19 cellular contexts compared by ENCODE assay signal in genomic region chr10:100537475-100537874, GRCh38. TPM values are rescaled to one million over a fixed set of nuclear protein-coding genes. Genes with fewer than 3 reads are reported as not detected.
A peak's percentile ranks its signal among the peaks of the same experiment; 100 is the strongest.
DNase-seq lines count a peak whose midpoint lies in the region; ATAC-seq, FAIRE-seq and TF ChIP-seq lines count a peak whose summit lies in the region.
"Had no signal": no experiment of that assay in that cellular context is flagged by ENCODE, and none has a peak within 500 bp of the region (broad histone marks: within the 10 kb centered on the region; RNA-seq: fewer than 3 reads in every experiment).

No MANE protein-coding gene starts in this region.

- H3K9me1 ChIP-seq in endothelial cell of umbilical vein (replicated peaks; ENCODE audit: control insufficient read depth, extremely low read depth, insufficient read depth, low read length) = no peaks in the 10 kb centered on the region

- no peak for FAIRE-seq in endothelial cell of umbilical vein (lab: Jason Lieb, UNC)
- FAIRE-seq: D721Med, H54 had no signal

- H3K4me2 ChIP-seq in Karpas-422 (ENCODE audit: low read depth, low read length, poor library complexity, severe bottlenecking) (peak overlapping the region; percentile 97), endothelial cell of umbilical vein (ENCODE audit: insufficient read depth, low read length) (peak overlapping the region; percentile 12), skeletal muscle satellite cell (ENCODE audit: low read length) (peak overlapping the region; percentile 94)

- CTCF ChIA-PET in endothelial cell of umbilical vein (lab: Charles Lee) = interaction anchor here (1.1 kb wide), 1 partner anchor 19 kb away, joined by 5 read pairs; no protein-coding TSS in a partner anchor

- H3K9ac ChIP-seq in Karpas-422 (ENCODE audit: low read length) = peak overlapping the region; percentile 83; the same call in 1 of the 2 replicates
- H3K9ac ChIP-seq in endothelial cell of umbilical vein (replicated peaks; ENCODE audit: extremely low read depth, insufficient read depth, low read length) = no peak overlapping the region
- H3K9ac ChIP-seq in skeletal muscle satellite cell (ENCODE audit: low read depth, low read length) = no peak overlapping the region

- H3K9me3 ChIP-seq in Karpas-422 (ENCODE audit: low read length) (no peaks in the 10 kb centered on the region), endothelial cell of umbilical vein (replicated peaks; ENCODE audit: control insufficient read depth, insufficient read depth, low read length) (no peaks in the 10 kb centered on the region), skeletal muscle satellite cell (replicated peaks; ENCODE audit: low read length) (no peaks in the 10 kb centered on the region)
- H3K9me3 ChIP-seq: sigmoid colon, testis had no signal

- H3K4me3 Mint-ChIP-seq in activated naive CD4-positive, alpha-beta T cell treated with anti-CD3 and anti-CD28 coated beads, Interleukin-2, amount 50 U/mL, for 24 hours = no peak overlapping the region
- H3K4me3 Mint-ChIP-seq in activated T-helper 1 cell treated with anti-CD3 and anti-CD28 coated beads, Interleukin-12 subunit alpha, Interleukin-12 subunit beta, Interleukin-2, Interleukin-4 antibody, amounts not matched to agents 30 ng/mL and 10 ng/mL and 1 ng/mL, durations not matched to agents 14 hours and 24 hours and 36 hours = no peak overlapping the region

- POLR2A ChIA-PET in endothelial cell of umbilical vein (lab: Charles Lee) = no interaction called here

- ATAC-seq in GM21381 (IDR thresholded peaks at IDR 0.05; ENCODE audit: unreplicated experiment) = no peak
- no peak for ATAC-seq in Right ventricle myocardium superior (ENCODE audit: poor library complexity)
- ATAC-seq: left colon, Panc1 had no signal

- peaks cover 23% of the 10 kb centered on the region for H3K4me1 ChIP-seq in Karpas-422 (ENCODE audit: low read length)
- H3K4me1 ChIP-seq in endothelial cell of umbilical vein (ENCODE audit: control insufficient read depth, extremely low read depth, insufficient read depth, low read length) = peaks cover 17% of the 10 kb centered on the region
- H3K4me1 ChIP-seq in skeletal muscle satellite cell (ENCODE audit: control insufficient read depth, insufficient read depth, low read length) = peaks cover 23% of the 10 kb centered on the region

- H3K9me3 Mint-ChIP-seq in activated naive CD4-positive, alpha-beta T cell treated with anti-CD3 and anti-CD28 coated beads, Interleukin-2, amount 50 U/mL, for 24 hours = no peaks in the 10 kb centered on the region
- H3K9me3 Mint-ChIP-seq in activated T-helper 1 cell treated with anti-CD3 and anti-CD28 coated beads, Interleukin-12 subunit alpha, Interleukin-12 subunit beta, Interleukin-2, Interleukin-4 antibody, amounts not matched to agents 30 ng/mL and 10 ng/mL and 1 ng/mL, durations not matched to agents 14 hours and 24 hours and 36 hours = no peaks in the 10 kb centered on the region

- H2AFZ ChIP-seq in Karpas-422 (ENCODE audit: low read length) = no peak overlapping the region
- H2AFZ ChIP-seq in endothelial cell of umbilical vein (ENCODE audit: low read depth, low read length) = no peak overlapping the region

- no peak for TF ChIP-seq POLR2A in endothelial cell of umbilical vein (IDR thresholded peaks at IDR 0.05; ENCODE audit: low read depth, low read length)

- H3K9me2 ChIP-seq in Karpas-422 (replicated peaks; ENCODE audit: insufficient read depth, low read length) = no peaks in the 10 kb centered on the region

- H3K36me3 ChIP-seq in Karpas-422 (ENCODE audit: insufficient read depth, low read length) = peaks cover 30% of the 10 kb centered on the region; the same call in 1 of the 2 replicates
- H3K36me3 ChIP-seq in endothelial cell of umbilical vein (ENCODE audit: control insufficient read depth in 2 of 2, extremely low read depth in 1 of 2, insufficient read depth in 2 of 2, low read length in 2 of 2) = peaks cover 2 to 10% of the 10 kb centered on the region in 2 experiments
- H3K36me3 ChIP-seq in skeletal muscle satellite cell (ENCODE audit: insufficient read depth, low read length) = peaks cover 28% of the 10 kb centered on the region

- no peak for DNase-seq in activated naive CD4-positive, alpha-beta T cell treated with anti-CD3 and anti-CD28 coated beads, Interleukin-2, amount 50 U/mL, for 16 hours
- DNase-seq in Karpas-422 = no peak
- no peak for DNase-seq in endothelial cell of umbilical vein (ENCODE audit: low read depth, low spot score)
- DNase-seq in Right ventricle myocardium superior = no peak
- DNase-seq in activated T-helper 1 cell treated with anti-CD3 and anti-CD28 coated beads, Interleukin-12 subunit alpha, Interleukin-12 subunit beta, Interleukin-2, Interleukin-4 antibody, amounts not matched to agents 30 ng/mL and 10 ng/mL and 1 ng/mL, durations not matched to agents 14 hours and 24 hours and 36 hours (ENCODE audit: low spot score) = no peak
- DNase-seq: effector memory CD4-positive, alpha-beta T cell; GF-D8; left colon; NCI-H1105 treated with DMSO at 0.1 percent for 48 hours; nucleus accumbens; sigmoid colon; stimulated activated CD4-positive, alpha-beta T cell treated with anti-CD3 and anti-CD28 coated beads, Interleukin-2, amount 100 ng/mL, for 48 hours; testis had no signal

- dilution Hi-C loops in endothelial cell of umbilical vein (cut with MboI; ENCODE audit: extremely low pct_ligation_motif_present, low sequenced_read_pairs) = no loop called here

- peaks cover 13% of the 10 kb centered on the region for H3K4me1 Mint-ChIP-seq in activated naive CD4-positive, alpha-beta T cell treated with anti-CD3 and anti-CD28 coated beads, Interleukin-2, amount 50 U/mL, for 24 hours
- H3K4me1 Mint-ChIP-seq in activated T-helper 1 cell treated with anti-CD3 and anti-CD28 coated beads, Interleukin-12 subunit alpha, Interleukin-12 subunit beta, Interleukin-2, Interleukin-4 antibody, amounts not matched to agents 30 ng/mL and 10 ng/mL and 1 ng/mL, durations not matched to agents 14 hours and 24 hours and 36 hours (ENCODE audit: low read depth) = peaks cover 7% of the 10 kb centered on the region

- peaks cover 9% of the 10 kb centered on the region for H3K36me3 Mint-ChIP-seq in activated naive CD4-positive, alpha-beta T cell treated with anti-CD3 and anti-CD28 coated beads, Interleukin-2, amount 50 U/mL, for 24 hours
- H3K36me3 Mint-ChIP-seq in activated T-helper 1 cell treated with anti-CD3 and anti-CD28 coated beads, Interleukin-12 subunit alpha, Interleukin-12 subunit beta, Interleukin-2, Interleukin-4 antibody, amounts not matched to agents 30 ng/mL and 10 ng/mL and 1 ng/mL, durations not matched to agents 14 hours and 24 hours and 36 hours (ENCODE audit: low read depth) = peaks cover 32% of the 10 kb centered on the region

- TF ChIP-seq CTCF in endothelial cell of umbilical vein (IDR thresholded peaks at IDR 0.05; ENCODE audit: extremely low read depth in 1 of 2, insufficient read depth in 1 of 2, low read depth in 1 of 2, low read length in 2 of 2) = no peak

- H3K79me2 ChIP-seq in Karpas-422 (ENCODE audit: low read length) (peaks cover 44% of the 10 kb centered on the region), endothelial cell of umbilical vein (ENCODE audit: control insufficient read depth, insufficient read depth, low read length) (peaks cover 18% of the 10 kb centered on the region)

- peak overlapping the region; percentile 84 for H3K27ac Mint-ChIP-seq in activated naive CD4-positive, alpha-beta T cell treated with anti-CD3 and anti-CD28 coated beads, Interleukin-2, amount 50 U/mL, for 24 hours
- H3K27ac Mint-ChIP-seq in activated T-helper 1 cell treated with anti-CD3 and anti-CD28 coated beads, Interleukin-12 subunit alpha, Interleukin-12 subunit beta, Interleukin-2, Interleukin-4 antibody, amounts not matched to agents 30 ng/mL and 10 ng/mL and 1 ng/mL, durations not matched to agents 14 hours and 24 hours and 36 hours = no peak overlapping the region

- no peaks in the 10 kb centered on the region for H3K27me3 Mint-ChIP-seq in activated naive CD4-positive, alpha-beta T cell treated with anti-CD3 and anti-CD28 coated beads, Interleukin-2, amount 50 U/mL, for 24 hours
- no peaks in the 10 kb centered on the region for H3K27me3 Mint-ChIP-seq in activated T-helper 1 cell treated with anti-CD3 and anti-CD28 coated beads, Interleukin-12 subunit alpha, Interleukin-12 subunit beta, Interleukin-2, Interleukin-4 antibody, amounts not matched to agents 30 ng/mL and 10 ng/mL and 1 ng/mL, durations not matched to agents 14 hours and 24 hours and 36 hours (ENCODE audit: insufficient read depth)

- H3K27ac ChIP-seq in Karpas-422 (ENCODE audit: low read length) (no peak overlapping the region), endothelial cell of umbilical vein (ENCODE audit: insufficient read depth, low read depth, low read length) (no peak overlapping the region)
- H3K27ac ChIP-seq: sigmoid colon, testis had no signal

- H3K27me3 ChIP-seq in Karpas-422 (ENCODE audit: low read length) = no peaks in the 10 kb centered on the region
- H3K27me3 ChIP-seq in endothelial cell of umbilical vein (ENCODE audit: control insufficient read depth in 2 of 2, insufficient read depth in 2 of 2, low read length in 2 of 2) = no peaks in the 10 kb centered on the region
- no peaks in the 10 kb centered on the region for H3K27me3 ChIP-seq in skeletal muscle satellite cell (ENCODE audit: control insufficient read depth, insufficient read depth, low read length)
- H3K27me3 ChIP-seq: sigmoid colon, testis had no signal

- H3K4me3 ChIP-seq in Karpas-422 (ENCODE audit: low read length) (peak overlapping the region; percentile 93; the same call in 1 of the 2 replicates), endothelial cell of umbilical vein (replicated peaks in 1 of 3; ENCODE audit: insufficient read depth in 1 of 3, low read depth in 1 of 3, low read length in 3 of 3) (no peak overlapping the region), skeletal muscle satellite cell (ENCODE audit: low read length) (peak overlapping the region; percentile 45)
- H3K4me3 ChIP-seq: sigmoid colon, testis had no signal

- intact Hi-C loops in endothelial cell of umbilical vein (cut with micrococcal nuclease) (no loop called here), Right ventricle myocardium superior (cut with DNase I) (no loop called here)
- intact Hi-C loops in activated T-helper 1 cell treated with anti-CD3 and anti-CD28 coated beads, Interleukin-12 subunit alpha, Interleukin-12 subunit beta, Interleukin-2, Interleukin-4 antibody, amounts not matched to agents 30 ng/mL and 10 ng/mL and 1 ng/mL, durations not matched to agents 14 hours and 24 hours and 36 hours (cut with micrococcal nuclease) = loop anchor here (2.0 to 10.0 kb wide), 3 partner anchors 309 to 923 kb away; partner anchors contain the start of genes CHUK, COX15 and CUTC

- H4K20me1 ChIP-seq in Karpas-422 (ENCODE audit: insufficient read depth, low read depth, low read length) = peaks cover 11% of the 10 kb centered on the region; the same call in 1 of the 2 replicates
- no peaks in the 10 kb centered on the region for H4K20me1 ChIP-seq in endothelial cell of umbilical vein (replicated peaks; ENCODE audit: control insufficient read depth, extremely low read depth, insufficient read depth, low read length)

- BruUV-seq in endothelial cell of umbilical vein (replicated peaks; lab: Mats Ljungman, UMichigan) = no TSS peak

RNA-seq across cellular contexts. Expression of gene HIF1AN, which starts 1.7 kb away (rescaled TPM):
- 14.8 and 19.2 TPM in 2 replicates for total RNA-seq in Karpas-422 (2014; rRNA removed; shearing (Covaris generic); ENCODE audit: low replicate concordance)
- total RNA-seq in endothelial cell of umbilical vein = 33.8 and 34.0 TPM in 2 replicates
- polyA plus RNA-seq in endothelial cell of umbilical vein = 7.3 and 7.6 TPM in 2 replicates
- polyA plus RNA-seq in endothelial cell of umbilical vein (2011; cell fraction: cytosol; rRNA removed) = 4.7 and 5.1 TPM in 2 replicates
- 14.5 and 16.5 TPM in 2 replicates for polyA plus RNA-seq in endothelial cell of umbilical vein (2011; cell fraction: nucleus; rRNA removed)
- 24.3 and 27.7 TPM in 2 replicates for polyA plus RNA-seq in endothelial cell of umbilical vein (2012)
- 25.2 and 28.4 TPM in 2 replicates for polyA minus RNA-seq in endothelial cell of umbilical vein
- polyA minus RNA-seq in endothelial cell of umbilical vein (2011; cell fraction: cytosol; rRNA and poly(A)+ RNA removed) = 6.7 TPM
- 11.5 and 21.9 TPM in 2 replicates for polyA minus RNA-seq in endothelial cell of umbilical vein (2011; cell fraction: nucleus; rRNA and poly(A)+ RNA removed)
- total RNA-seq in skeletal muscle satellite cell (2012; rRNA removed) = 7.0 and 7.1 TPM in 2 replicates
- total RNA-seq in Right ventricle myocardium superior = 43.0 TPM
- total RNA-seq in activated T-helper 1 cell treated with anti-CD3 and anti-CD28 coated beads, Interleukin-12 subunit alpha, Interleukin-12 subunit beta, Interleukin-2, Interleukin-4 antibody, amounts not matched to agents 30 ng/mL and 10 ng/mL and 1 ng/mL, durations not matched to agents 14 hours and 24 hours and 36 hours = 46.5 and 54.1 TPM in 2 replicates

RNA-seq across cellular contexts. Expression of gene NDUFB8, which starts 7.8 kb away (rescaled TPM):
- 267 and 500 TPM in 2 replicates for total RNA-seq in Karpas-422 (2014; rRNA removed; shearing (Covaris generic); ENCODE audit: low replicate concordance)
- total RNA-seq in endothelial cell of umbilical vein (193 and 202 TPM in 2 replicates), Right ventricle myocardium superior (431 TPM)
- 516 and 526 TPM in 2 replicates for polyA plus RNA-seq in endothelial cell of umbilical vein
- 320 and 328 TPM in 2 replicates for polyA plus RNA-seq in endothelial cell of umbilical vein (2011; cell fraction: cytosol; rRNA removed)
- 118 and 126 TPM in 2 replicates for polyA plus RNA-seq in endothelial cell of umbilical vein (2011; cell fraction: nucleus; rRNA removed)
- 264 and 270 TPM in 2 replicates for polyA plus RNA-seq in endothelial cell of umbilical vein (2012)
- 170 and 194 TPM in 2 replicates for polyA minus RNA-seq in endothelial cell of umbilical vein
- polyA minus RNA-seq in endothelial cell of umbilical vein (2011; cell fraction: cytosol; rRNA and poly(A)+ RNA removed) = 83.7 TPM
- polyA minus RNA-seq in endothelial cell of umbilical vein (2011; cell fraction: nucleus; rRNA and poly(A)+ RNA removed) = 51.3 and 51.4 TPM in 2 replicates
- total RNA-seq in skeletal muscle satellite cell (2012; rRNA removed) = 105 and 147 TPM in 2 replicates
- total RNA-seq in activated T-helper 1 cell treated with anti-CD3 and anti-CD28 coated beads, Interleukin-12 subunit alpha, Interleukin-12 subunit beta, Interleukin-2, Interleukin-4 antibody, amounts not matched to agents 30 ng/mL and 10 ng/mL and 1 ng/mL, durations not matched to agents 14 hours and 24 hours and 36 hours = 292 and 304 TPM in 2 replicates

RNA-seq across cellular contexts. Expression of gene SEC31B, which starts 17.8 kb away (rescaled TPM):
- total RNA-seq in Karpas-422 (2014; rRNA removed; shearing (Covaris generic); ENCODE audit: low replicate concordance) = 23.6 and 26.6 TPM in 2 replicates
- 11.1 and 12.5 TPM in 2 replicates for total RNA-seq in endothelial cell of umbilical vein
- 13.3 and 14.4 TPM in 2 replicates for polyA plus RNA-seq in endothelial cell of umbilical vein
- polyA plus RNA-seq in endothelial cell of umbilical vein (2011; cell fraction: cytosol; rRNA removed) = 1.2 and 2.7 TPM in 2 replicates
- polyA plus RNA-seq in endothelial cell of umbilical vein (2011; cell fraction: nucleus; rRNA removed) = 152 and 174 TPM in 2 replicates
- polyA plus RNA-seq in endothelial cell of umbilical vein (2012) = 7.1 and 8.2 TPM in 2 replicates
- polyA minus RNA-seq in endothelial cell of umbilical vein = 16.6 TPM in 2 replicates
- polyA minus RNA-seq in endothelial cell of umbilical vein (2011; cell fraction: cytosol; rRNA and poly(A)+ RNA removed) = 0.72 TPM
- polyA minus RNA-seq in endothelial cell of umbilical vein (2011; cell fraction: nucleus; rRNA and poly(A)+ RNA removed) = 19.3 and 25.6 TPM in 2 replicates
- total RNA-seq in skeletal muscle satellite cell (2012; rRNA removed) = 1.3 and 1.7 TPM in 2 replicates
- total RNA-seq in Right ventricle myocardium superior = 7.9 TPM
- 42.3 and 50.5 TPM in 2 replicates for total RNA-seq in activated T-helper 1 cell treated with anti-CD3 and anti-CD28 coated beads, Interleukin-12 subunit alpha, Interleukin-12 subunit beta, Interleukin-2, Interleukin-4 antibody, amounts not matched to agents 30 ng/mL and 10 ng/mL and 1 ng/mL, durations not matched to agents 14 hours and 24 hours and 36 hours

Comparison
In these comparisons a context has a peak if more than half of its experiments do, and no peak if none do; other contexts are left out.
1. H3K4me2 ChIP-seq: peak in every context shown above with its lines; median percentile 97 in Karpas-422; 94 in skeletal muscle satellite cell; 12 in endothelial cell of umbilical vein.
2. H3K4me3 ChIP-seq: peak in Karpas-422 (single experiment) and skeletal muscle satellite cell (single experiment); none in endothelial cell of umbilical vein (0 of 3).